8 cellular contexts compared by ENCODE assay signal in genomic region chr16:1057252-1057932, GRCh38. TPM values are rescaled to one million over a fixed set of nuclear protein-coding genes. Genes with fewer than 3 reads are reported as not detected.
DNase-seq lines count a peak whose midpoint lies in the region; ATAC-seq and TF ChIP-seq lines count a peak whose summit lies in the region.

No MANE protein-coding gene starts in this region.

- H3K27ac ChIP-seq in neuronal stem cell (replicated peaks; ENCODE audit: low read length) (no peak overlapping the region), upper lobe of right lung (no peak overlapping the region)

- H3K36me3 ChIP-seq in neuronal stem cell (replicated peaks in 1 of 2; ENCODE audit: control insufficient read depth in 2 of 2, insufficient read depth in 2 of 2, low read length in 2 of 2) (no peaks in the 10 kb centered on the region), upper lobe of right lung (no peaks in the 10 kb centered on the region)

- peak; percentile 66 for TF ChIP-seq CTCF in upper lobe of right lung (IDR thresholded peaks at IDR 0.05)

- H3K23ac ChIP-seq in neuronal stem cell (ENCODE audit: low read depth, low read length, poor library complexity) = peak overlapping the region; percentile 65

- peaks cover 5% of the 10 kb centered on the region for H3K9me3 Mint-ChIP-seq in activated CD4-positive, alpha-beta T cell treated with anti-CD3 and anti-CD28 coated beads, Interleukin-2, amount 10 ng/mL, durations not matched to agents 24 days and 14 days

- H4K91ac ChIP-seq in neuronal stem cell (ENCODE audit: low read depth, low read length, poor library complexity) = no peak overlapping the region

- intact Hi-C loops in Right ventricle myocardium inferior (cut with DNase I) (loop anchor here (2.0 kb wide), 1 partner anchor 45 kb away; no protein-coding TSS in a partner anchor), cardiac septum (cut with DNase I) (loop anchor here (1.0 to 5.0 kb wide), 2 partner anchors 46 to 345 kb away; no protein-coding TSS in a partner anchor), upper lobe of right lung (cut with DNase I) (loop anchor here (10.0 kb wide), 1 partner anchor 243 kb away; no protein-coding TSS in a partner anchor)
- intact Hi-C loops in activated CD4-positive, alpha-beta T cell treated with anti-CD3 and anti-CD28 coated beads, Interleukin-2, amount 10 ng/mL, durations not matched to agents 24 days and 14 days (cut with micrococcal nuclease) = loop anchor here (5.0 kb wide), 1 partner anchor 245 kb away; no protein-coding TSS in a partner anchor

- ATAC-seq in Right ventricle myocardium inferior (peak; percentile 27), upper lobe of right lung (peak; percentile 50), GM19328 (IDR thresholded peaks at IDR 0.05; ENCODE audit: unreplicated experiment) (no peak), GM19467 (IDR thresholded peaks at IDR 0.05; ENCODE audit: unreplicated experiment) (no peak)

- no CpG with 5 or more reads among the region's 33 CpGs for WGBS in neuronal stem cell (ENCODE audit: extremely low coverage in 2 of 2, insufficient read length in 2 of 2, insufficient replicate concordance in 1 of 2), 2 donors

- H3K14ac ChIP-seq in neuronal stem cell (ENCODE audit: low read length) = no peak overlapping the region

- H3K4me3 ChIP-seq in neuronal stem cell (ENCODE audit: low read length in 2 of 2) (no peak overlapping the region), upper lobe of right lung (no peak overlapping the region)

- no peak overlapping the region for H2AFZ ChIP-seq in neuronal stem cell (ENCODE audit: low read length)

- no peak overlapping the region for H3K4ac ChIP-seq in neuronal stem cell (ENCODE audit: low read length)

- H2BK120ac ChIP-seq in neuronal stem cell (ENCODE audit: low read depth, low read length) = no peak overlapping the region

- H3K27me3 ChIP-seq in neuronal stem cell (ENCODE audit: control insufficient read depth in 3 of 3, insufficient read depth in 3 of 3, low read depth in 1 of 3, low read length in 3 of 3) (peaks cover 0 to 6% (median 1%) of the 10 kb centered on the region in 3 experiments), upper lobe of right lung (peaks cover 21% of the 10 kb centered on the region)

- no peak overlapping the region for H3K9ac ChIP-seq in neuronal stem cell (ENCODE audit: low read depth, low read length, poor library complexity)

- H3K27ac Mint-ChIP-seq in activated CD4-positive, alpha-beta T cell treated with anti-CD3 and anti-CD28 coated beads, Interleukin-2, amount 10 ng/mL, durations not matched to agents 24 days and 14 days = no peak overlapping the region

- H2BK5ac ChIP-seq in neuronal stem cell (ENCODE audit: low read length) = no peak overlapping the region

- H3K4me3 Mint-ChIP-seq in activated CD4-positive, alpha-beta T cell treated with anti-CD3 and anti-CD28 coated beads, Interleukin-2, amount 10 ng/mL, durations not matched to agents 24 days and 14 days = no peak overlapping the region

- DNase-seq in Right ventricle myocardium inferior (ENCODE audit: missing footprints) (no peak), cardiac septum (ENCODE audit: low spot score) (no peak), ecto neural progenitor cell (ENCODE audit: low spot score) (peak; percentile 77), neuronal stem cell (ENCODE audit: low spot score) (no peak), upper lobe of right lung (no peak)
- peak; percentile 87 for DNase-seq in activated CD4-positive, alpha-beta T cell treated with anti-CD3 and anti-CD28 coated beads, Interleukin-2, amount 10 ng/mL, durations not matched to agents 24 days and 14 days

- H3K9me3 ChIP-seq in neuronal stem cell (replicated peaks in 1 of 2; ENCODE audit: control insufficient read depth in 2 of 2, insufficient read depth in 1 of 2, low read depth in 1 of 2, low read length in 2 of 2) (peaks cover 8 to 14% of the 10 kb centered on the region in 2 donors), upper lobe of right lung (no peaks in the 10 kb centered on the region)

- no peaks in the 10 kb centered on the region for H3K4me1 Mint-ChIP-seq in activated CD4-positive, alpha-beta T cell treated with anti-CD3 and anti-CD28 coated beads, Interleukin-2, amount 10 ng/mL, durations not matched to agents 24 days and 14 days

- H3K36me3 Mint-ChIP-seq in activated CD4-positive, alpha-beta T cell treated with anti-CD3 and anti-CD28 coated beads, Interleukin-2, amount 10 ng/mL, durations not matched to agents 24 days and 14 days (ENCODE audit: low read depth) = no peaks in the 10 kb centered on the region

- peaks cover 6% of the 10 kb centered on the region in 2 donors for H3K4me1 ChIP-seq in neuronal stem cell (ENCODE audit: control insufficient read depth in 2 of 2, insufficient read depth in 1 of 2, low read depth in 1 of 2, low read length in 2 of 2)
- no peaks in the 10 kb centered on the region for H3K4me1 ChIP-seq in upper lobe of right lung

- no peak overlapping the region for H2BK12ac ChIP-seq in neuronal stem cell (ENCODE audit: low read length)

- no peak overlapping the region for H4K8ac ChIP-seq in neuronal stem cell (ENCODE audit: low read depth, low read length)

- H3K18ac ChIP-seq in neuronal stem cell (ENCODE audit: low read length) = peak overlapping the region; percentile 80

- peak overlapping the region; percentile 98 for H2AK5ac ChIP-seq in neuronal stem cell (ENCODE audit: low read depth, low read length)

- H2BK15ac ChIP-seq in neuronal stem cell (ENCODE audit: low read length) = peak overlapping the region; percentile 75

- peaks cover 3% of the 10 kb centered on the region for H3K79me1 ChIP-seq in neuronal stem cell (ENCODE audit: low read depth, low read length)

- H3K27me3 Mint-ChIP-seq in activated CD4-positive, alpha-beta T cell treated with anti-CD3 and anti-CD28 coated beads, Interleukin-2, amount 10 ng/mL, durations not matched to agents 24 days and 14 days = no peaks in the 10 kb centered on the region

- no peak overlapping the region for H3K4me2 ChIP-seq in neuronal stem cell (ENCODE audit: insufficient read depth, low read length, poor library complexity, severe bottlenecking)

RNA-seq across cellular contexts. Expression of gene SSTR5, which starts 15.2 kb away (rescaled TPM):
- total RNA-seq in Right ventricle myocardium inferior (14.7 TPM), cardiac septum (0.57 TPM), upper lobe of right lung (not detected)
- not detected in 2 replicates for total RNA-seq in activated CD4-positive, alpha-beta T cell treated with anti-CD3 and anti-CD28 coated beads, Interleukin-2, amount 10 ng/mL, durations not matched to agents 24 days and 14 days
- not detected for polyA plus RNA-seq in neuronal stem cell (2013, experiment 1 of 2)
- not detected for polyA plus RNA-seq in neuronal stem cell (2013, experiment 2 of 2)

RNA-seq across cellular contexts. Expression of gene C1QTNF8, which starts 38.7 kb away (rescaled TPM):
- total RNA-seq in Right ventricle myocardium inferior (0.19 TPM), cardiac septum (not detected), upper lobe of right lung (not detected)
- total RNA-seq in activated CD4-positive, alpha-beta T cell treated with anti-CD3 and anti-CD28 coated beads, Interleukin-2, amount 10 ng/mL, durations not matched to agents 24 days and 14 days = not detected in 2 replicates
- not detected for polyA plus RNA-seq in neuronal stem cell (2013, experiment 1 of 2)
- not detected for polyA plus RNA-seq in neuronal stem cell (2013, experiment 2 of 2)

Comparison
In these comparisons a context has a peak if more than half of its experiments do, and no peak if none do; other contexts are left out.
1. RNA of gene SSTR5, which starts 15.2 kb away (total RNA-seq): 14.7 TPM in Right ventricle myocardium inferior (single experiment); 0.57 TPM in cardiac septum (single experiment), not detected in activated CD4-positive, alpha-beta T cell treated with anti-CD3 and anti-CD28 coated beads, Interleukin-2, amount 10 ng/mL, durations not matched to agents 24 days and 14 days and not detected in upper lobe of right lung (single experiment); every median in the first group is over 10 times any median in the second.
2. ATAC-seq: peak in Right ventricle myocardium inferior (single experiment) and upper lobe of right lung (single experiment); none in GM19328 (single experiment) and GM19467 (single experiment).
3. DNase-seq: peak in activated CD4-positive, alpha-beta T cell treated with anti-CD3 and anti-CD28 coated beads, Interleukin-2, amount 10 ng/mL, durations not matched to agents 24 days and 14 days (single experiment) and ecto neural progenitor cell (single experiment); none in Right ventricle myocardium inferior (single experiment), cardiac septum (single experiment), neuronal stem cell (single experiment) and upper lobe of right lung (single experiment).